Comparison of ENCODE assay signal across 3 cellular contexts in genomic region chrX:9573282-9574106, GRCh38.
A peak's percentile ranks its signal among the peaks of the same experiment; 100 is the strongest.
TF ChIP-seq lines count a peak whose summit lies in the region.

No MANE protein-coding gene starts in this region.

TF ChIP-seq in SK-N-SH treated with all-trans-retinoic acid at 6 μM for 48 hours, 23 proteins besides CTCF, POLR2A, EP300 and RAD21 (continued from another document):
- TF ChIP-seq PATZ1 (CRISPR knock-in tag; IDR thresholded peaks at IDR 0.05; ENCODE audit: borderline replicate concordance), result no peak
- TF ChIP-seq ZNF70 (CRISPR knock-in tag; IDR thresholded peaks at IDR 0.05), result no peak
- no peak for TF ChIP-seq ARNTL (CRISPR knock-in tag; IDR thresholded peaks at IDR 0.05; ENCODE audit: borderline replicate concordance, low read depth)
- no peak for TF ChIP-seq ZFP3 (CRISPR knock-in tag; IDR thresholded peaks at IDR 0.05)
- TF ChIP-seq BACH2 (CRISPR knock-in tag; IDR thresholded peaks at IDR 0.05; ENCODE audit: borderline replicate concordance), result no peak
- no peak for TF ChIP-seq POU6F1 (CRISPR knock-in tag; IDR thresholded peaks at IDR 0.05; ENCODE audit: borderline replicate concordance, low read depth)

TF ChIP-seq in SK-N-SH, 30 proteins besides CTCF, POLR2A, EP300 and RAD21:
- TF ChIP-seq REST (IDR thresholded peaks at IDR 0.05; ENCODE audit: low read depth, low read length) (no peak), ELF1 (IDR thresholded peaks at IDR 0.05) (no peak), GATA2 (CRISPR knock-in tag; IDR thresholded peaks at IDR 0.05) (no peak), USF1 (IDR thresholded peaks at IDR 0.05; ENCODE audit: borderline replicate concordance, low read depth) (no peak), SMC3 (IDR thresholded peaks at IDR 0.05; ENCODE audit: low read depth, low read length) (no peak), JUND (IDR thresholded peaks at IDR 0.05) (no peak)

TF ChIP-seq in K562, 482 proteins besides CTCF, POLR2A, EP300 and RAD21 (continued from another document):
- TF ChIP-seq HIVEP1 (CRISPR knock-in tag; IDR thresholded peaks at IDR 0.05) (no peak), RBM14 (IDR thresholded peaks at IDR 0.05; ENCODE audit: borderline replicate concordance, insufficient read depth, low read depth, low read length) (no peak), ARNT (IDR thresholded peaks at IDR 0.05) (no peak), MYC (IDR thresholded peaks at IDR 0.05; ENCODE audit: low read depth, low read length) (no peak), MYC (CRISPR knock-in tag; IDR thresholded peaks at IDR 0.05; ENCODE audit: borderline replicate concordance, low read depth) (no peak), PCBP2 (IDR thresholded peaks at IDR 0.05; ENCODE audit: low read depth, low read length, poor library complexity, severe bottlenecking) (no peak), PRDM10 (IDR thresholded peaks at IDR 0.05; ENCODE audit: partially characterized antibody) (no peak), ZNF655 (CRISPR knock-in tag; IDR thresholded peaks at IDR 0.05) (no peak), HEY1 (CRISPR knock-in tag; IDR thresholded peaks at IDR 0.05; ENCODE audit: borderline replicate concordance) (no peak), MEIS2 (IDR thresholded peaks at IDR 0.05; ENCODE audit: partially characterized antibody) (peak; percentile 21), DACH1 (IDR thresholded peaks at IDR 0.05; ENCODE audit: partially characterized antibody) (no peak), ZNF583 (CRISPR knock-in tag; IDR thresholded peaks at IDR 0.05) (no peak), NR1H2 (CRISPR knock-in tag; IDR thresholded peaks at IDR 0.05) (no peak)
